ENCODE assay signal across 21 cellular contexts in the genomic region with DNA sequence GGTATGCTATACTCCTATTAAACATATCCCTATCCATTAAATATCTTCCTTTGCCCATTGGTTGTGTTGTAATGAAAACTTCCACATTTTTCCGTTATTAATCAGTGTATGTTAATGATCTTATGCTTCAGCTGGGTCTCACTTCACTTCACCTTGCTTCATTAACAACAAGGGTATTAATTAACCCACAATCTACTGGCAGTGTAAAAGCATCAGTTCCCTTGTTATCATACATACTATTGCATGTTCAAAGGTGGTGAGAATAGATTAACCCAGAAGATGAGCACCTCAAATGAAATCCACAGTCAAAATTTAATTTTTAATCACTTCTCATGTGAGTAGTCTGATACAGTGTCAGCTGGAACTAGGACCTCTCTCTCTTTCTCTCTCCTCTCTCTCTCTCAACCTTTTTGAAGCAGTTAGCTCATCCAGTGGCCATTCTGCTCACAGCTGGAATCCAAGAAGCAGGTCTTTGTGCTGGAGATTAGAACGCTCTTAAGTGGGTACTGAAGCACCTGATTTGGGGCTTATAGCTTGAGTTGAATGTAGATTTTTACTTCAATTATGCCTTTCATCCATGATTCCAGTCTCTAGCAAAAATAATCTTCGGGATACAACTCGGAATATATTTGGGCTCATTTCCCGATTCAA.
DNase-seq lines count a peak whose midpoint lies in the region; ATAC-seq and TF ChIP-seq lines count a peak whose summit lies in the region.
"Had no signal": no experiment of that assay in that cellular context is flagged by ENCODE, and none has a peak within 500 bp of the region (broad histone marks: within the 10 kb centered on the region; RNA-seq: fewer than 3 reads in every experiment).

No MANE protein-coding gene starts in this region.

- no peak overlapping the region for H3K27ac Mint-ChIP-seq in effector memory CD8-positive, alpha-beta T cell
- H3K27ac Mint-ChIP-seq: activated naive CD4-positive, alpha-beta T cell treated with anti-CD3 and anti-CD28 coated beads, Interleukin-2, amount 50 U/mL, for 72 hours had no signal

- H3K4me3 ChIP-seq in adrenal gland = no peak overlapping the region
- H3K4me3 ChIP-seq: coronary artery, left ventricle myocardium inferior, stomach, uterus had no signal

- no peaks in the 10 kb centered on the region for H3K4me1 Mint-ChIP-seq in effector memory CD8-positive, alpha-beta T cell (ENCODE audit: low read depth in 2 of 2)

- no peaks in the 10 kb centered on the region for H3K9me3 ChIP-seq in adrenal gland (replicated peaks in 1 of 3)
- H3K9me3 ChIP-seq: BE2C, Caco-2, left ventricle myocardium inferior, stomach, uterus had no signal

- no peaks in the 10 kb centered on the region for H3K9me3 Mint-ChIP-seq in effector memory CD8-positive, alpha-beta T cell
- H3K9me3 Mint-ChIP-seq: activated naive CD4-positive, alpha-beta T cell treated with anti-CD3 and anti-CD28 coated beads, Interleukin-2, amount 50 U/mL, for 72 hours had no signal

- no peak overlapping the region for H3K27ac ChIP-seq in adrenal gland
- H3K27ac ChIP-seq: coronary artery, foreskin keratinocyte, left ventricle myocardium inferior, RWPE1, stomach, uterus had no signal

- 71 to 85% (median 79%) methylated on average over 5 of the region's 5 CpGs for WGBS in adrenal gland, 4 donors

- TF ChIP-seq POLR2A in adrenal gland (IDR thresholded peaks at IDR 0.05) = no peak

- ATAC-seq in HG03175 (IDR thresholded peaks at IDR 0.05; ENCODE audit: unreplicated experiment) = peak; percentile 60
- no peak for ATAC-seq in GM21576 (IDR thresholded peaks at IDR 0.05; ENCODE audit: unreplicated experiment)
- no peak for ATAC-seq in effector memory CD8-positive, alpha-beta T cell (replicated peaks)
- ATAC-seq: activated naive CD4-positive, alpha-beta T cell treated with anti-CD3 and anti-CD28 coated beads, Interleukin-2, amount 50 U/mL, for 72 hours; foreskin keratinocyte; SK-N-SH treated with all-trans-retinoic acid at 6 μM for 48 hours had no signal

- TF ChIP-seq CTCF in adrenal gland (IDR thresholded peaks at IDR 0.05) = no peak

- H3K4me1 ChIP-seq in adrenal gland (replicated peaks in 1 of 2) = no peaks in the 10 kb centered on the region
- H3K4me1 ChIP-seq: Caco-2, foreskin keratinocyte, stomach, uterus had no signal

- H3K4me3 Mint-ChIP-seq in effector memory CD8-positive, alpha-beta T cell = no peak overlapping the region

- peak; percentile 28 for DNase-seq in ELF-1 (ENCODE audit: low read depth, low spot score)
- DNase-seq in NCI-H748 (lab: John Stamatoyannopoulos, UW; ENCODE audit: unreplicated experiment) = peak; percentile 84
- peak; percentile 64 for DNase-seq in iPS DF 4.7 (ENCODE audit: extremely low read depth, low spot score)
- DNase-seq in adrenal gland = no peak
- no peak for DNase-seq in effector memory CD8-positive, alpha-beta T cell
- no peak for DNase-seq in NCI-H2029 (lab: John Stamatoyannopoulos, UW)
- DNase-seq: activated T-cell treated with anti-CD3 and anti-CD28 coated beads, Interleukin-2, amount 50 U/mL, for 48 hours; BE2C; Caco-2; foreskin keratinocyte; left ventricle myocardium inferior; stimulated activated CD4-positive, alpha-beta T cell treated with anti-CD3 and anti-CD28 coated beads, Interleukin-4, amount 100 ng/mL, for 24 hours; stomach; T-helper 9 cell; uterus had no signal

- no peaks in the 10 kb centered on the region for H3K36me3 Mint-ChIP-seq in effector memory CD8-positive, alpha-beta T cell (ENCODE audit: insufficient read depth)
- H3K36me3 Mint-ChIP-seq: activated naive CD4-positive, alpha-beta T cell treated with anti-CD3 and anti-CD28 coated beads, Interleukin-2, amount 50 U/mL, for 72 hours had no signal

- no peaks in the 10 kb centered on the region for H3K27me3 ChIP-seq in adrenal gland
- H3K27me3 ChIP-seq: BE2C, foreskin keratinocyte, stomach, uterus had no signal

- intact Hi-C loops in adrenal gland (cut with DNase I) = no loop called here

- H3K27me3 Mint-ChIP-seq in effector memory CD8-positive, alpha-beta T cell = peaks cover 24 to 46% of the 10 kb centered on the region in 2 donors

- no peaks in the 10 kb centered on the region for H3K36me3 ChIP-seq in adrenal gland (replicated peaks in 1 of 2)
- H3K36me3 ChIP-seq: stomach, uterus had no signal

Comparison
In these comparisons a context has a peak if more than half of its experiments do, and no peak if none do; other contexts are left out.
1. DNase-seq: peak in ELF-1 (single experiment), NCI-H748 (single experiment) and iPS DF 4.7 (single experiment); none in adrenal gland (0 of 7), effector memory CD8-positive, alpha-beta T cell (0 of 3) and NCI-H2029 (single experiment).